In the genomic region with DNA sequence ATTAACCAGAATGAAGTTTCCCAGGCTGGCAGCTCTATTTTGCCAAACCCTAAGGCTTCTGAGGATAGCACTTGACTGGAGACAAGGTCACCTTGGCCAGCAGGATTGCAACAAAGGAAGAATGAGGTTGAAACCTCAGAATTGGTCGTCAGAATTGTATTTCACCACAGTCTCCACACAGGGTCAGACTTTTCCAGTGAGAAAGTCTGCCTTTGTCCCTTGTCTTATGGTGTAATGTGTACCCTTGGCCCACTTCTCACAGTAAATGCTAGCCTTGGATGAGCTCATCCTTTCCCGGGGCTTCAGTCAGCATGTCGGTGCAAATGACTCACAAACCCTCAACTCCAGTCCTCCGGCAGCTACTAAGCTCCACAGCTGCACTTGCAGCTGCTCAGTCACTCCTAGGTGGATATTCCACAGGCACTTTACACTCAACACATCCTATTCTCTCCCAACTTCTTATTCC, we compare ENCODE assay signal across 8 cellular contexts. TPM values are rescaled to one million over a fixed set of nuclear protein-coding genes. Genes with fewer than 3 reads are reported as not detected.
DNase-seq lines count a peak whose midpoint lies in the region; ATAC-seq and TF ChIP-seq lines count a peak whose summit lies in the region.

No MANE protein-coding gene starts in this region.

- peaks cover 2% of the 10 kb centered on the region for H3K36me3 Mint-ChIP-seq in mesothelial cell of epicardium

- peak overlapping the region; percentile 30 for H3K27ac ChIP-seq in RWPE2 (ENCODE audit: poor library complexity, severe bottlenecking)
- peak overlapping the region in 58 of 59 donors; percentile 13 to 96 (median 80) for H3K27ac ChIP-seq in dorsolateral prefrontal cortex
- peak overlapping the region; percentile 78 for H3K27ac ChIP-seq in vagina

- peaks cover 29% of the 10 kb centered on the region for H3K36me3 ChIP-seq in RWPE2 (ENCODE audit: low read depth)
- peaks cover 0 to 20% of the 10 kb centered on the region in 2 donors for H3K36me3 ChIP-seq in vagina

- H3K27me3 ChIP-seq in RWPE2 (ENCODE audit: insufficient read depth, poor library complexity, severe bottlenecking) (no peaks in the 10 kb centered on the region), dorsolateral prefrontal cortex (no peaks in the 10 kb centered on the region), vagina (no peaks in the 10 kb centered on the region)

- peaks cover 18% of the 10 kb centered on the region for H3K4me1 Mint-ChIP-seq in mesothelial cell of epicardium

- H3K9me3 Mint-ChIP-seq in mesothelial cell of epicardium = no peaks in the 10 kb centered on the region

- intact Hi-C loops in dorsolateral prefrontal cortex (cut with DNase I) = loop anchor here (5.0 kb wide), 1 partner anchor 602 kb away; no protein-coding TSS in a partner anchor
- intact Hi-C loops in vagina (cut with DNase I) = loop anchor here (10.0 kb wide), 1 partner anchor 550 kb away; no protein-coding TSS in a partner anchor

- TF ChIP-seq CTCF in RWPE2 (IDR thresholded peaks at IDR 0.05; ENCODE audit: poor library complexity, severe bottlenecking) (peak; percentile 42), dorsolateral prefrontal cortex (IDR thresholded peaks at IDR 0.05 in 54 of 56, conservative IDR thresholded peaks at IDR 0.05 in 2 of 56; ENCODE audit: low read depth in 1 of 56, partially characterized antibody in 56 of 56) (peak in 52 of 56 donors; percentile 9 to 69 (median 46)), mesothelial cell of epicardium (IDR thresholded peaks at IDR 0.05; ENCODE audit: unreplicated experiment) (no peak), vagina (IDR thresholded peaks at IDR 0.05) (peak in 2 of 3 experiments; percentile 24 to 27)

- DNase-seq in stimulated activated CD4-positive, alpha-beta T cell treated with anti-CD3 and anti-CD28 coated beads, Interleukin-15, amount 100 ng/mL, for 24 hours = peak; percentile 42
- no peak for DNase-seq in stimulated activated CD4-positive, alpha-beta T cell treated with anti-CD3 and anti-CD28 coated beads, Interleukin-12 subunit alpha, Interleukin-12 subunit beta, amount 100 ng/mL, for 4 hours
- DNase-seq in RWPE2 (ENCODE audit: low spot score) = peak; percentile 82
- DNase-seq in dorsolateral prefrontal cortex = peak in 7 of 10 donors; percentile 38 to 87 (median 57)
- peak in 1 of 2 experiments; percentile 42 for DNase-seq in mesothelial cell of epicardium (ENCODE audit: low spot score in 2 of 2, unreplicated experiment in 2 of 2)
- peak in 1 of 2 donors; percentile 98 for DNase-seq in vagina (ENCODE audit: extremely low spot score in 2 of 2)

- ATAC-seq in RWPE2 (ENCODE audit: low read depth) = peak; percentile 88
- ATAC-seq in HG03469 (IDR thresholded peaks at IDR 0.05; ENCODE audit: unreplicated experiment) = no peak
- no peak for ATAC-seq in GM21825 (IDR thresholded peaks at IDR 0.05; ENCODE audit: unreplicated experiment)

- TF ChIP-seq POLR2A in vagina (IDR thresholded peaks at IDR 0.05) = no peak

- no peaks in the 10 kb centered on the region for H3K27me3 Mint-ChIP-seq in mesothelial cell of epicardium (ENCODE audit: low read depth)

- H3K4me3 ChIP-seq in RWPE2 (ENCODE audit: severe bottlenecking) (no peak overlapping the region), dorsolateral prefrontal cortex (no peak overlapping the region), vagina (no peak overlapping the region)

- H3K27ac Mint-ChIP-seq in mesothelial cell of epicardium = peak overlapping the region; percentile 55

- no peak overlapping the region for H3K4me3 Mint-ChIP-seq in mesothelial cell of epicardium

- peaks cover 3% of the 10 kb centered on the region for H3K4me1 ChIP-seq in RWPE2 (ENCODE audit: insufficient read depth, poor library complexity, severe bottlenecking)
- peaks cover 8% of the 10 kb centered on the region for H3K4me1 ChIP-seq in vagina

- H3K9me3 ChIP-seq in RWPE2 (ENCODE audit: severe bottlenecking) (no peaks in the 10 kb centered on the region), vagina (no peaks in the 10 kb centered on the region)

RNA-seq across cellular contexts. Expression of gene SSR3, which starts 19.7 kb away (rescaled TPM):
- total RNA-seq in dorsolateral prefrontal cortex (100 to 1,000 TPM in 12 of 120 experiments, 10 to 100 TPM in 108; 62.7 to 123 (median 86.2) TPM), mesothelial cell of epicardium (120 to 127 TPM (median 127 TPM) in 3 replicates), vagina (68.0 TPM)

Comparison
In these comparisons a context has a peak if more than half of its experiments do, and no peak if none do; other contexts are left out.
1. H3K27ac ChIP-seq: peak in every context shown above with its lines; median percentile 80 in dorsolateral prefrontal cortex; 78 in vagina; 30 in RWPE2.